1 cellular context compared by ENCODE assay signal in genomic region chr21:42746240-42746592, GRCh38.
TF ChIP-seq lines count a peak whose summit lies in the region.

No MANE protein-coding gene starts in this region.

TF ChIP-seq in GM12878, 131 proteins besides CTCF, POLR2A, EP300 and RAD21 (continued from another document):
- TF ChIP-seq E4F1 (IDR thresholded peaks at IDR 0.05; ENCODE audit: borderline replicate concordance, partially characterized antibody) (no peak), MXI1 (IDR thresholded peaks at IDR 0.05; ENCODE audit: low read depth, low read length) (no peak), GATAD2B (conservative IDR thresholded peaks at IDR 0.05; ENCODE audit: low read depth) (no peak), ZNF592 (IDR thresholded peaks at IDR 0.05) (no peak), MEF2A (IDR thresholded peaks at IDR 0.05; ENCODE audit: insufficient read depth, low read depth, low read length) (no peak), PBX3 (IDR thresholded peaks at IDR 0.05; ENCODE audit: insufficient replicate concordance, low read depth, low read length) (no peak), ZNF207 (IDR thresholded peaks at IDR 0.05; ENCODE audit: borderline replicate concordance) (no peak), CEBPZ (IDR thresholded peaks at IDR 0.05; ENCODE audit: low read depth, low read length) (no peak), SIN3A (IDR thresholded peaks at IDR 0.05; ENCODE audit: low read depth, low read length) (no peak), POLR2AphosphoS5 (IDR thresholded peaks at IDR 0.05; ENCODE audit: low read length) (no peak), HDGF (IDR thresholded peaks at IDR 0.05) (no peak), ATF7 (IDR thresholded peaks at IDR 0.05; ENCODE audit: low read depth) (no peak)
